In the genomic region with DNA sequence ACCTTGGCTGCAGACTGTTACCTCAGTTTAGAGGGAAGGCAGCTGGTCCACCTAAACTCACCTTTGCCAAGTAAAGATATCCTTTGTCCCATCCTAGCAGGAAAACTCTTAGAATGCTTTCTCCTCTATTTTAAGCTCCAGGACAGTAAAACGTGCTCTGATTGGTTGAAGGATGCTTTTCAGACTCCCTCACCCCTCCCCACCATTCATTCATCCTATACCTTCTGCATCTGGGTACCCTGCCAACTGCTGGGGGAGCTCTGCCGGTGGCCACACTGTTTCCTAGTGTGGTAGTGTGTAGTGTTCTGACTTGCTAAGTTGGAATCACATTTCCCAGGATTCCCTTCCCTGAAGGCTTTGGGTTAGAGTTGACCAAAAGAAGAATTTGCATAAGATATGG, we compare ENCODE assay signal across 27 cellular contexts. TPM values are rescaled to one million over a fixed set of nuclear protein-coding genes. Genes with fewer than 3 reads are reported as not detected.
"Had no signal": no experiment of that assay in that cellular context is flagged by ENCODE, and none has a peak within 500 bp of the region (broad histone marks: within the 10 kb centered on the region; RNA-seq: fewer than 3 reads in every experiment).

No MANE protein-coding gene starts in this region.

- H3K9me2 ChIP-seq: SK-N-SH had no signal

- H3K4me2 ChIP-seq: KMS-11, SK-N-SH had no signal

- H3K27ac Mint-ChIP-seq: activated CD4-positive, alpha-beta memory T cell treated with anti-CD3 and anti-CD28 coated beads, Interleukin-2, amount 10 ng/mL, durations not matched to agents 7 days and 5 days; activated CD4-positive, alpha-beta T cell treated with anti-CD3 and anti-CD28 coated beads for 36 hours; activated naive CD4-positive, alpha-beta T cell treated with anti-CD3 and anti-CD28 coated beads, Interleukin-2, amount 10 ng/mL, durations not matched to agents 7 days and 5 days; activated naive CD8-positive, alpha-beta T cell treated with anti-CD3 and anti-CD28 coated beads for 36 hours; activated T-helper 17 cell treated with anti-CD3 and anti-CD28 coated beads, Interleukin-2, amount 50 U/mL, for 72 hours had no signal

- H3K9me3 ChIP-seq: SK-N-SH had no signal

- H3K27ac ChIP-seq: KMS-11, VCaP had no signal

- H3K4me3 Mint-ChIP-seq: activated CD4-positive, alpha-beta memory T cell treated with anti-CD3 and anti-CD28 coated beads, Interleukin-2, amount 10 ng/mL, durations not matched to agents 7 days and 5 days; activated CD4-positive, alpha-beta T cell treated with anti-CD3 and anti-CD28 coated beads for 36 hours; activated naive CD4-positive, alpha-beta T cell treated with anti-CD3 and anti-CD28 coated beads, Interleukin-2, amount 10 ng/mL, durations not matched to agents 7 days and 5 days; activated naive CD8-positive, alpha-beta T cell treated with anti-CD3 and anti-CD28 coated beads for 36 hours; activated T-helper 17 cell treated with anti-CD3 and anti-CD28 coated beads, Interleukin-2, amount 50 U/mL, for 72 hours had no signal

- ATAC-seq: activated CD4-positive, alpha-beta T cell treated with anti-CD3 and anti-CD28 coated beads for 36 hours; activated T-helper 17 cell treated with anti-CD3 and anti-CD28 coated beads, Interleukin-2, amount 50 U/mL, for 72 hours; Panc1; Right ventricle myocardium inferior had no signal

- DNase-seq: activated CD4-positive, alpha-beta memory T cell treated with anti-CD3 and anti-CD28 coated beads, Interleukin-2, amount 10 ng/mL, durations not matched to agents 7 days and 5 days; activated CD4-positive, alpha-beta T cell treated with anti-CD3 and anti-CD28 coated beads for 36 hours; activated CD4-positive, alpha-beta T cell treated with anti-CD3 and anti-CD28 coated beads, Interleukin-2, amount 50 U/mL, for 1 hour; activated gamma-delta T cell; activated naive CD4-positive, alpha-beta T cell treated with anti-CD3 and anti-CD28 coated beads, Interleukin-2, amount 10 ng/mL, durations not matched to agents 7 days and 5 days; activated naive CD8-positive, alpha-beta T cell treated with anti-CD3 and anti-CD28 coated beads for 36 hours; activated T-cell treated with anti-CD3 and anti-CD28 coated beads for 4 hours; activated T-cell treated with anti-CD3 and anti-CD28 coated beads, Interleukin-2, amount 50 U/mL, for 48 hours; NCI-H1092; NCI-H1417 treated with DMSO at 0.1 percent for 48 hours; NCI-H1694; NCI-H2029 treated with DMSO at 0.1 percent for 48 hours; NCI-H345; NCI-H510A; NCI-H526 treated with DMSO at 0.1 percent for 48 hours; NCI-H82; OCI-M1; RPMI8226; SK-N-SH; T-helper 1 cell had no signal

- H3K9me3 Mint-ChIP-seq: activated CD4-positive, alpha-beta memory T cell treated with anti-CD3 and anti-CD28 coated beads, Interleukin-2, amount 10 ng/mL, durations not matched to agents 7 days and 5 days; activated naive CD4-positive, alpha-beta T cell treated with anti-CD3 and anti-CD28 coated beads, Interleukin-2, amount 10 ng/mL, durations not matched to agents 7 days and 5 days; activated naive CD8-positive, alpha-beta T cell treated with anti-CD3 and anti-CD28 coated beads for 36 hours; activated T-helper 17 cell treated with anti-CD3 and anti-CD28 coated beads, Interleukin-2, amount 50 U/mL, for 72 hours had no signal

- H3K36me3 Mint-ChIP-seq: activated naive CD4-positive, alpha-beta T cell treated with anti-CD3 and anti-CD28 coated beads, Interleukin-2, amount 10 ng/mL, durations not matched to agents 7 days and 5 days; activated naive CD8-positive, alpha-beta T cell treated with anti-CD3 and anti-CD28 coated beads for 36 hours had no signal

- H3K27me3 Mint-ChIP-seq: activated CD4-positive, alpha-beta T cell treated with anti-CD3 and anti-CD28 coated beads for 36 hours; activated naive CD8-positive, alpha-beta T cell treated with anti-CD3 and anti-CD28 coated beads for 36 hours; activated T-helper 17 cell treated with anti-CD3 and anti-CD28 coated beads, Interleukin-2, amount 50 U/mL, for 72 hours had no signal

- H3K4me1 Mint-ChIP-seq: activated CD4-positive, alpha-beta memory T cell treated with anti-CD3 and anti-CD28 coated beads, Interleukin-2, amount 10 ng/mL, durations not matched to agents 7 days and 5 days; activated CD4-positive, alpha-beta T cell treated with anti-CD3 and anti-CD28 coated beads for 36 hours; activated naive CD4-positive, alpha-beta T cell treated with anti-CD3 and anti-CD28 coated beads, Interleukin-2, amount 10 ng/mL, durations not matched to agents 7 days and 5 days; activated naive CD8-positive, alpha-beta T cell treated with anti-CD3 and anti-CD28 coated beads for 36 hours; activated T-helper 17 cell treated with anti-CD3 and anti-CD28 coated beads, Interleukin-2, amount 50 U/mL, for 72 hours had no signal

RNA-seq across cellular contexts. Expression of gene PCYT1B, which starts 26.3 kb away (rescaled TPM):
- total RNA-seq: MCF 10A; Right ventricle myocardium inferior; T-helper 2 cell treated with Interferon-gamma antibody and Interleukin-4, amounts not matched to agents 100 ng/mL and 5 ng/mL, for 36 hours had no signal
